ENCODE assay signal across 26 cellular contexts in genomic region chr3:135103913-135104312, GRCh38.
DNase-seq lines count a peak whose midpoint lies in the region; TF ChIP-seq lines count a peak whose summit lies in the region.
"Had no signal": no experiment of that assay in that cellular context is flagged by ENCODE, and none has a peak within 500 bp of the region (broad histone marks: within the 10 kb centered on the region; RNA-seq: fewer than 3 reads in every experiment).

No MANE protein-coding gene starts in this region.

- DNase-seq in NCI-H1105 treated with DMSO at 0.1 percent for 48 hours (lab: John Stamatoyannopoulos, UW) (peak; percentile 23), NCI-H1105 (lab: John Stamatoyannopoulos, UW) (no peak), G401 (ENCODE audit: low spot score) (peak; percentile 47), NCI-H2227 (lab: John Stamatoyannopoulos, UW; ENCODE audit: unreplicated experiment) (peak; percentile 71), glutamatergic neuron (no peak), NCI-H2081 treated with DMSO at 0.1 percent for 48 hours (lab: John Stamatoyannopoulos, UW) (no peak), DMS79 (lab: John Stamatoyannopoulos, UW) (no peak)
- DNase-seq in stimulated activated CD4-positive, alpha-beta T cell treated with anti-CD3 and anti-CD28 coated beads, Interleukin-12 subunit alpha, Interleukin-12 subunit beta, amount 100 ng/mL, for 4 hours = no peak
- DNase-seq: activated CD4-positive, alpha-beta memory T cell treated with anti-CD3 and anti-CD28 coated beads, Interleukin-2, amount 10 ng/mL, durations not matched to agents 7 days and 5 days; activated CD8-positive, alpha-beta memory T cell treated with anti-CD3 and anti-CD28 coated beads, Interleukin-2, amount 50 U/mL, for 4 hours; activated naive CD4-positive, alpha-beta T cell; Calu3; cerebellar nuclear complex; EL; gastrocnemius medialis; Kasumi-1; lower lobe of right lung; naive thymus-derived CD8-positive, alpha-beta T cell; NCI-H187 treated with DMSO at 0.1 percent for 48 hours; NCI-H524 treated with DMSO at 0.1 percent for 48 hours; occipital lobe; PC-3; psoas muscle; stimulated activated CD4-positive, alpha-beta T cell treated with anti-CD3 and anti-CD28 coated beads, Interleukin-4, amount 100 ng/mL, for 1 hour; stomach had no signal

- in situ Hi-C loops in G401 (cut with HindIII; ENCODE audit: low sequenced_read_pairs) = no loop called here

- peaks cover 39% of the 10 kb centered on the region for H3K4me1 Mint-ChIP-seq in glutamatergic neuron (ENCODE audit: low read depth, unreplicated experiment)
- H3K4me1 Mint-ChIP-seq: activated CD4-positive, alpha-beta memory T cell treated with anti-CD3 and anti-CD28 coated beads, Interleukin-2, amount 10 ng/mL, durations not matched to agents 7 days and 5 days; naive thymus-derived CD8-positive, alpha-beta T cell had no signal

- peaks cover 1% of the 10 kb centered on the region for H3K9me3 Mint-ChIP-seq in glutamatergic neuron (ENCODE audit: unreplicated experiment)
- H3K9me3 Mint-ChIP-seq: T-helper 1 cell treated with Interleukin-12 subunit alpha and Interleukin-12 subunit beta and Interleukin-4 antibody, amounts not matched to agents 30 μg/mL and 1 μg/mL, for 36 hours had no signal

- peaks cover 2% of the 10 kb centered on the region for H3K27me3 Mint-ChIP-seq in glutamatergic neuron (ENCODE audit: unreplicated experiment)
- H3K27me3 Mint-ChIP-seq: activated CD4-positive, alpha-beta memory T cell treated with anti-CD3 and anti-CD28 coated beads, Interleukin-2, amount 10 ng/mL, durations not matched to agents 7 days and 5 days had no signal

- H3K36me3 Mint-ChIP-seq in glutamatergic neuron (ENCODE audit: unreplicated experiment) = no peaks in the 10 kb centered on the region
- H3K36me3 Mint-ChIP-seq: naive thymus-derived CD8-positive, alpha-beta T cell had no signal

- peak overlapping the region; percentile 13 for H3K4me3 Mint-ChIP-seq in glutamatergic neuron (ENCODE audit: unreplicated experiment)
- H3K4me3 Mint-ChIP-seq: activated CD4-positive, alpha-beta memory T cell treated with anti-CD3 and anti-CD28 coated beads, Interleukin-2, amount 10 ng/mL, durations not matched to agents 7 days and 5 days; naive thymus-derived CD8-positive, alpha-beta T cell; T-helper 1 cell treated with Interleukin-12 subunit alpha and Interleukin-12 subunit beta and Interleukin-4 antibody, amounts not matched to agents 30 μg/mL and 1 μg/mL, for 36 hours had no signal

- H3K27ac Mint-ChIP-seq in glutamatergic neuron (ENCODE audit: unreplicated experiment) = no peak overlapping the region
- H3K27ac Mint-ChIP-seq: activated CD4-positive, alpha-beta memory T cell treated with anti-CD3 and anti-CD28 coated beads, Interleukin-2, amount 10 ng/mL, durations not matched to agents 7 days and 5 days; naive thymus-derived CD8-positive, alpha-beta T cell; T-helper 1 cell treated with Interleukin-12 subunit alpha and Interleukin-12 subunit beta and Interleukin-4 antibody, amounts not matched to agents 30 μg/mL and 1 μg/mL, for 36 hours had no signal

- no peak for TF ChIP-seq CTCF in glutamatergic neuron (IDR thresholded peaks at IDR 0.05; ENCODE audit: partially characterized antibody, unreplicated experiment)

Comparison
In these comparisons a context has a peak if more than half of its experiments do, and no peak if none do; other contexts are left out.
1. DNase-seq: peak in NCI-H1105 treated with DMSO at 0.1 percent for 48 hours (single experiment), G401 (single experiment) and NCI-H2227 (single experiment); none in NCI-H1105 (single experiment), glutamatergic neuron (single experiment), NCI-H2081 treated with DMSO at 0.1 percent for 48 hours (single experiment), DMS79 (single experiment) and stimulated activated CD4-positive, alpha-beta T cell treated with anti-CD3 and anti-CD28 coated beads, Interleukin-12 subunit alpha, Interleukin-12 subunit beta, amount 100 ng/mL, for 4 hours (single experiment).